21 cellular contexts compared by ENCODE assay signal in genomic region chr7:78450754-78451153, GRCh38.
"Had no signal": no experiment of that assay in that cellular context is flagged by ENCODE, and none has a peak within 500 bp of the region (broad histone marks: within the 10 kb centered on the region; RNA-seq: fewer than 3 reads in every experiment).

No MANE protein-coding gene starts in this region.

- H3K9me3 Mint-ChIP-seq: mesothelial cell of epicardium, nephron progenitor cell had no signal

- H3K27me3 ChIP-seq: esophagus squamous epithelium, hepatocyte, neutrophil, right atrium auricular region, sigmoid colon had no signal

- ATAC-seq: left cardiac atrium, lower lobe of right lung had no signal

- H3K4me1 Mint-ChIP-seq: memory B cell, naive B cell, nephron progenitor cell had no signal

- H3K9me3 ChIP-seq: esophagus squamous epithelium, left ventricle myocardium inferior, lower lobe of right lung, neutrophil, right atrium auricular region, sigmoid colon had no signal

- H3K27ac Mint-ChIP-seq: memory B cell, mesothelial cell of epicardium, naive B cell, nephron progenitor cell had no signal

- H3K4me3 Mint-ChIP-seq: memory B cell, mesothelial cell of epicardium, naive B cell, nephron progenitor cell had no signal

- H3K27me3 Mint-ChIP-seq: memory B cell had no signal

- H3K36me3 ChIP-seq: esophagus squamous epithelium, left ventricle myocardium inferior, lower lobe of right lung, neutrophil, right atrium auricular region, sigmoid colon had no signal

- H3K4me3 ChIP-seq: esophagus squamous epithelium, hepatocyte, left ventricle myocardium inferior, lower lobe of right lung, right atrium auricular region, sigmoid colon, smooth muscle cell had no signal

- H3K27ac ChIP-seq: epithelial cell of prostate, esophagus squamous epithelium, hepatocyte, left ventricle myocardium inferior, lower lobe of right lung, neutrophil, right atrium auricular region, sigmoid colon had no signal

- H3K36me3 Mint-ChIP-seq: memory B cell, mesothelial cell of epicardium, naive B cell had no signal

- DNase-seq: effector memory CD4-positive, alpha-beta T cell; esophagus squamous epithelium; foreskin fibroblast; kidney; left cardiac atrium; left ventricle myocardium inferior; lower lobe of right lung; naive B cell; nephron progenitor cell; posterior cingulate gyrus; sigmoid colon; stimulated activated CD4-positive, alpha-beta T cell treated with anti-CD3 and anti-CD28 coated beads, Interleukin-2, amount 100 ng/mL, for 48 hours; stimulated activated naive CD4-positive, alpha-beta T cell treated with Interleukin-2 at 50 U/mL for 16 hours; trophoblast cell had no signal

- H3K4me1 ChIP-seq: esophagus squamous epithelium, lower lobe of right lung, right atrium auricular region, sigmoid colon had no signal
